22 cellular contexts compared by ENCODE assay signal in the genomic region with DNA sequence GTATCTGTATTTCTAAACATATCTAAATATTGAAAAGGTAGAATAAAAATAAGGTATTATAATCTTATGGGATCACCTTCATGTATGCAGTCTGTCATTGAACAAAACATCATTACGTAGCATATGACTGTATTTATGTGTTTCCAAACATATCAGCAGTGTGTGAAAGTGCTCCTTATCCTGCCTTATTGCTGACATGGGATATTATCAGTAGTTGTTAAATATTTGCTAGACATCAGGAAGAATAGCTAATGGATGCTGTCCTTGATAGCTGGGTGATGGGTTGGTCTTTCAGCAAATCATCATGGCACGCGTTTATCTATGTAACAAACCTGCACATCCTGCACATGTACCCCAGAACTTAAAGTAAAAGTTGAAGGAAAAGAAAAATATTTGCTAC. TPM values are rescaled to one million over a fixed set of nuclear protein-coding genes. Genes with fewer than 3 reads are reported as not detected.
"Had no signal": no experiment of that assay in that cellular context is flagged by ENCODE, and none has a peak within 500 bp of the region (broad histone marks: within the 10 kb centered on the region; RNA-seq: fewer than 3 reads in every experiment).

No MANE protein-coding gene starts in this region.

- H3K27me3 ChIP-seq: SJSA1 had no signal

- H3K4me1 ChIP-seq: SJSA1 had no signal

- H3K36me3 ChIP-seq: MG63, SJSA1 had no signal

- DNase-seq: Karpas-422, KG1, MG63, NCI-H1092, NCI-H1105 treated with DMSO at 0.1 percent for 48 hours, NCI-H1417 treated with DMSO at 0.1 percent for 48 hours, NCI-H146, NCI-H1694 treated with DMSO at 0.1 percent for 48 hours, NCI-H1930, NCI-H2081, NCI-H2107, NCI-H2227 treated with DMSO at 0.1 percent for 48 hours, NCI-H524, NCI-H69, NCI-H774, Right ventricle myocardium superior, RPMI8226, SIG-M5 had no signal

- H3K27ac ChIP-seq: SJSA1, SK-N-MC had no signal

- H3K4me3 ChIP-seq: MG63, SJSA1, SK-N-MC had no signal

- H3K9me3 ChIP-seq: MG63, SJSA1 had no signal

- FAIRE-seq: RCC 7860 had no signal

RNA-seq across cellular contexts. Expression of a gene that starts 59.1 kb away (rescaled TPM):
- total RNA-seq: HT-29, SJSA1 had no signal
